Comparison of ENCODE assay signal across 1 cellular context in the genomic region with DNA sequence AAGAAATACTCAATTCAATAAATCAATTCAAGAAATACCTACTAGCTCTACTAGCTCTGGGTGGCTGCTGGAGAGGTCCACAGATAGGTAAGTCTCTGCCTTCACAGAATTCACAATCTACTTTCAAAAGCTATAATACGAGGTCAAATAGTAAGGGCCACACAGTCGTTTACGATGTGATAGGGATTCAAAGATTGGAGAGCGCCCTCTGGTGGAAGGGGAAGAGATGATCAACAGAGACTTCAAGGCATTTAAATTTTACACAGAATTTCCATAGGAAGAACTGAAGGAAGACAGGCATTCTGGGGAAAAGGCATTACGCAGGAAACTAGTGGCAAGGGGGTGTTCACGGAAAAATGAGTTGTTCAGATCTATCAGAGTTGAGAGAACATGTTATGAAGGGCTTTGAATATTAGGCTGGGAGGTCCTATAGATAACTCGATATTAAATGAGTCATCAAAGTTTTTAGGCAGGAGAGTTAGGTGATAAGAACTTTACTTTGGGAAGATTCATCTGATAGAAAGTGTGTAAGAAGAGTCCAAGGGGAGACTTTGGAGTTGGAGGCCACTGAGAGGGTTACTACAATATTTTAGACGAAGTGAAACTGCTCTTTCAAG.
TF ChIP-seq lines count a peak whose summit lies in the region.

No MANE protein-coding gene starts in this region.

TF ChIP-seq in K562, 482 proteins besides CTCF, POLR2A, EP300 and RAD21 (continued from another document):
- TF ChIP-seq, protein P1, sequence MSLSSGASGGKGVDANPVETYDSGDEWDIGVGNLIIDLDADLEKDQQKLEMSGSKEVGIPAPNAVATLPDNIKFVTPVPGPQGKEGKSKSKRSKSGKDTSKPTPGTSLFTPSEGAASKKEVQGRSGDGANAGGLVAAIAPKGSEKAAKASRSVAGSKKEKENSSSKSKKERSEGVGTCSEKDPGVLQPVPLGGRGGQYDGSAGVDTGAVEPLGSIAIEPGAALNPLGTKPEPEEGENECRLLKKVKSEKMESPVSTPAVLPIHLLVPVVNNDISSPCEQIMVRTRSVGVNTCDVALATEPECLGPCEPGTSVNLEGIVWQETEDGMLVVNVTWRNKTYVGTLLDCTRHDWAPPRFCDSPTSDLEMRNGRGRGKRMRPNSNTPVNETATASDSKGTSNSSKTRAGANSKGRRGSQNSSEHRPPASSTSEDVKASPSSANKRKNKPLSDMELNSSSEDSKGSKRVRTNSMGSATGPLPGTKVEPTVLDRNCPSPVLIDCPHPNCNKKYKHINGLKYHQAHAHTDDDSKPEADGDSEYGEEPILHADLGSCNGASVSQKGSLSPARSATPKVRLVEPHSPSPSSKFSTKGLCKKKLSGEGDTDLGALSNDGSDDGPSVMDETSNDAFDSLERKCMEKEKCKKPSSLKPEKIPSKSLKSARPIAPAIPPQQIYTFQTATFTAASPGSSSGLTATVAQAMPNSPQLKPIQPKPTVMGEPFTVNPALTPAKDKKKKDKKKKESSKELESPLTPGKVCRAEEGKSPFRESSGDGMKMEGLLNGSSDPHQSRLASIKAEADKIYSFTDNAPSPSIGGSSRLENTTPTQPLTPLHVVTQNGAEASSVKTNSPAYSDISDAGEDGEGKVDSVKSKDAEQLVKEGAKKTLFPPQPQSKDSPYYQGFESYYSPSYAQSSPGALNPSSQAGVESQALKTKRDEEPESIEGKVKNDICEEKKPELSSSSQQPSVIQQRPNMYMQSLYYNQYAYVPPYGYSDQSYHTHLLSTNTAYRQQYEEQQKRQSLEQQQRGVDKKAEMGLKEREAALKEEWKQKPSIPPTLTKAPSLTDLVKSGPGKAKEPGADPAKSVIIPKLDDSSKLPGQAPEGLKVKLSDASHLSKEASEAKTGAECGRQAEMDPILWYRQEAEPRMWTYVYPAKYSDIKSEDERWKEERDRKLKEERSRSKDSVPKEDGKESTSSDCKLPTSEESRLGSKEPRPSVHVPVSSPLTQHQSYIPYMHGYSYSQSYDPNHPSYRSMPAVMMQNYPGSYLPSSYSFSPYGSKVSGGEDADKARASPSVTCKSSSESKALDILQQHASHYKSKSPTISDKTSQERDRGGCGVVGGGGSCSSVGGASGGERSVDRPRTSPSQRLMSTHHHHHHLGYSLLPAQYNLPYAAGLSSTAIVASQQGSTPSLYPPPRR (CRISPR knock-in tag; IDR thresholded peaks at IDR 0.05; ENCODE audit: borderline replicate concordance) = no peak
- TF ChIP-seq TOE1 (IDR thresholded peaks at IDR 0.05; ENCODE audit: borderline replicate concordance) (no peak), TOE1 (CRISPR knock-in tag; IDR thresholded peaks at IDR 0.05; ENCODE audit: borderline replicate concordance, low read depth) (no peak), ARID2 (IDR thresholded peaks at IDR 0.05) (peak; percentile 18; the same call in 1 of the 2 replicates), RBM34 (IDR thresholded peaks at IDR 0.05; ENCODE audit: borderline replicate concordance, insufficient read depth, low read length) (no peak), SREBF2 (CRISPR knock-in tag; IDR thresholded peaks at IDR 0.05) (no peak), ZFP36 (IDR thresholded peaks at IDR 0.05; ENCODE audit: low read depth, low read length, partially characterized antibody) (peak; percentile 24)
- TF ChIP-seq, protein P2, sequence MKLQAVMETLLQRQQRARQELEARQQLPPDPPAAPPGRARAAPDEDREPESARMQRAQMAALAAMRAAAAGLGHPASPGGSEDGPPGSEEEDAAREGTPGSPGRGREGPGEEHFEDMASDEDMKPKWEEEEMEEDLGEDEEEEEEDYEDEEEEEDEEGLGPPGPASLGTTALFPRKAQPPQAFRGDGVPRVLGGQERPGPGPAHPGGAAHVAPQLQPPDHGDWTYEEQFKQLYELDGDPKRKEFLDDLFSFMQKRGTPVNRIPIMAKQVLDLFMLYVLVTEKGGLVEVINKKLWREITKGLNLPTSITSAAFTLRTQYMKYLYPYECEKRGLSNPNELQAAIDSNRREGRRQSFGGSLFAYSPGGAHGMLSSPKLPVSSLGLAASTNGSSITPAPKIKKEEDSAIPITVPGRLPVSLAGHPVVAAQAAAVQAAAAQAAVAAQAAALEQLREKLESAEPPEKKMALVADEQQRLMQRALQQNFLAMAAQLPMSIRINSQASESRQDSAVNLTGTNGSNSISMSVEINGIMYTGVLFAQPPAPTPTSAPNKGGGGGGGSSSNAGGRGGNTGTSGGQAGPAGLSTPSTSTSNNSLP (IDR thresholded peaks at IDR 0.05; ENCODE audit: borderline replicate concordance, low read depth, low read length) = peak; percentile 53; the same call in 1 of the 2 replicates
- TF ChIP-seq, protein P3, sequence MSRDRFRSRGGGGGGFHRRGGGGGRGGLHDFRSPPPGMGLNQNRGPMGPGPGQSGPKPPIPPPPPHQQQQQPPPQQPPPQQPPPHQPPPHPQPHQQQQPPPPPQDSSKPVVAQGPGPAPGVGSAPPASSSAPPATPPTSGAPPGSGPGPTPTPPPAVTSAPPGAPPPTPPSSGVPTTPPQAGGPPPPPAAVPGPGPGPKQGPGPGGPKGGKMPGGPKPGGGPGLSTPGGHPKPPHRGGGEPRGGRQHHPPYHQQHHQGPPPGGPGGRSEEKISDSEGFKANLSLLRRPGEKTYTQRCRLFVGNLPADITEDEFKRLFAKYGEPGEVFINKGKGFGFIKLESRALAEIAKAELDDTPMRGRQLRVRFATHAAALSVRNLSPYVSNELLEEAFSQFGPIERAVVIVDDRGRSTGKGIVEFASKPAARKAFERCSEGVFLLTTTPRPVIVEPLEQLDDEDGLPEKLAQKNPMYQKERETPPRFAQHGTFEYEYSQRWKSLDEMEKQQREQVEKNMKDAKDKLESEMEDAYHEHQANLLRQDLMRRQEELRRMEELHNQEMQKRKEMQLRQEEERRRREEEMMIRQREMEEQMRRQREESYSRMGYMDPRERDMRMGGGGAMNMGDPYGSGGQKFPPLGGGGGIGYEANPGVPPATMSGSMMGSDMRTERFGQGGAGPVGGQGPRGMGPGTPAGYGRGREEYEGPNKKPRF (IDR thresholded peaks at IDR 0.05; ENCODE audit: low read depth, low read length) = no peak
TF ChIP-seq in K562: peak in this region for 8.
